ENCODE assay signal across 11 cellular contexts in the genomic region with DNA sequence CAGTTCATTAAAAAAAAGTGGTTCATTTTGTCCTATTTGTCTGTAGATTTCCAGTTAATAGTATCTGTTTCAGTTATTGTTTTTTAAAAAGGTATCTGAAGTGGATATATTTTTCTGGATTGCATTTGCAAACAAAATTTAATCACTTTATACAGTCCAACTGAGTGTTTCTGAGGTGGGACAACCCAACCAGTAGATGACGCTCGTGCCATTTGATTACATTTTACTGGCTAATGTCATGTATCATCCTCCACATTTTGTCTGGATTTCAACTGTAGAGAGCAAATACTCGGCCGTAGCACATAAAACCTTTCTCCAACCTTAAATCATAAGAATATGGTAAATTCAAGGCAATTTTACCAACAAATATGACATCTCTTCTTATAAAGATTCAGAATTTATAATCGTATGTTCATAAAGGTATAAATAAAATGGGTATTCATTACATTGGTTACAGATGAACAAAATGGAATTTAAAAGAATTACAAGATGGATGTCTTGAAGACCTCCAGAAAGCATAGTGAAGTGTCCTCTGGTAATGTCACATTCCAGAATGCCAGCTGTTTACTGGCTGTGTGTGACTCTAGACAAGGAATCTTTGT.
DNase-seq lines count a peak whose midpoint lies in the region; ATAC-seq and TF ChIP-seq lines count a peak whose summit lies in the region.
"Had no signal": no experiment of that assay in that cellular context is flagged by ENCODE, and none has a peak within 500 bp of the region (broad histone marks: within the 10 kb centered on the region; RNA-seq: fewer than 3 reads in every experiment).

No MANE protein-coding gene starts in this region.

- no peaks in the 10 kb centered on the region for H4K20me1 ChIP-seq in Karpas-422 (ENCODE audit: insufficient read depth, low read depth, low read length)

- no peaks in the 10 kb centered on the region for H3K27me3 ChIP-seq in Karpas-422 (ENCODE audit: low read length)
- H3K27me3 ChIP-seq: upper lobe of right lung had no signal

- H2AFZ ChIP-seq in Karpas-422 (ENCODE audit: low read length) = no peak overlapping the region

- H3K4me3 ChIP-seq in Karpas-422 (ENCODE audit: low read length) = no peak overlapping the region
- H3K4me3 ChIP-seq: mucosa of descending colon, upper lobe of right lung had no signal

- H3K4me1 ChIP-seq in Karpas-422 (ENCODE audit: low read length) = no peaks in the 10 kb centered on the region
- H3K4me1 ChIP-seq: upper lobe of right lung had no signal

- H3K79me2 ChIP-seq in Karpas-422 (ENCODE audit: low read length) = no peaks in the 10 kb centered on the region

- ATAC-seq in SK-N-SH treated with all-trans-retinoic acid at 6 μM for 48 hours (peak; percentile 90), HG03521 (IDR thresholded peaks at IDR 0.05; ENCODE audit: unreplicated experiment) (no peak)
- ATAC-seq: mucosa of descending colon, upper lobe of right lung had no signal

- no peaks in the 10 kb centered on the region for H3K9me2 ChIP-seq in Karpas-422 (replicated peaks; ENCODE audit: insufficient read depth, low read length)

- no peak overlapping the region for H3K4me2 ChIP-seq in Karpas-422 (ENCODE audit: low read depth, low read length, poor library complexity, severe bottlenecking)

- no peaks in the 10 kb centered on the region for H3K9me3 ChIP-seq in Karpas-422 (ENCODE audit: low read length)
- H3K9me3 ChIP-seq: mucosa of descending colon, upper lobe of right lung had no signal

- no peak overlapping the region for H3K9ac ChIP-seq in Karpas-422 (ENCODE audit: low read length)

- no peak overlapping the region for H3K27ac ChIP-seq in Karpas-422 (ENCODE audit: low read length)
- H3K27ac ChIP-seq: upper lobe of right lung had no signal

- H3K36me3 ChIP-seq in Karpas-422 (ENCODE audit: insufficient read depth, low read length) = no peaks in the 10 kb centered on the region
- H3K36me3 ChIP-seq: upper lobe of right lung had no signal

- DNase-seq in GM03348 (ENCODE audit: low spot score) = peak; percentile 16
- DNase-seq in Karpas-422 = peak; percentile 70
- peak; percentile 58 for DNase-seq in myocyte (ENCODE audit: low read depth)
- DNase-seq in LoVo (ENCODE audit: low spot score) = no peak
- no peak for DNase-seq in SIG-M5 (lab: John Stamatoyannopoulos, UW)
- DNase-seq: activated gamma-delta T cell, mucosa of descending colon, T-helper 1 cell, upper lobe of right lung had no signal

TF ChIP-seq in SK-N-SH treated with all-trans-retinoic acid at 6 μM for 48 hours, 23 proteins besides CTCF, POLR2A, EP300 and RAD21:
- no peak for TF ChIP-seq PPARA (CRISPR knock-in tag; IDR thresholded peaks at IDR 0.05; ENCODE audit: borderline replicate concordance)
- no peak for TF ChIP-seq ZFP30 (CRISPR knock-in tag; IDR thresholded peaks at IDR 0.05)
- no peak for TF ChIP-seq CSRNP3 (CRISPR knock-in tag; IDR thresholded peaks at IDR 0.05)
- no peak for TF ChIP-seq ZNF8 (CRISPR knock-in tag; IDR thresholded peaks at IDR 0.05)
- no peak for TF ChIP-seq GLIS3 (CRISPR knock-in tag; IDR thresholded peaks at IDR 0.05)
- no peak for TF ChIP-seq ARNTL (CRISPR knock-in tag; IDR thresholded peaks at IDR 0.05; ENCODE audit: borderline replicate concordance, low read depth)
- TF ChIP-seq, protein P1, sequence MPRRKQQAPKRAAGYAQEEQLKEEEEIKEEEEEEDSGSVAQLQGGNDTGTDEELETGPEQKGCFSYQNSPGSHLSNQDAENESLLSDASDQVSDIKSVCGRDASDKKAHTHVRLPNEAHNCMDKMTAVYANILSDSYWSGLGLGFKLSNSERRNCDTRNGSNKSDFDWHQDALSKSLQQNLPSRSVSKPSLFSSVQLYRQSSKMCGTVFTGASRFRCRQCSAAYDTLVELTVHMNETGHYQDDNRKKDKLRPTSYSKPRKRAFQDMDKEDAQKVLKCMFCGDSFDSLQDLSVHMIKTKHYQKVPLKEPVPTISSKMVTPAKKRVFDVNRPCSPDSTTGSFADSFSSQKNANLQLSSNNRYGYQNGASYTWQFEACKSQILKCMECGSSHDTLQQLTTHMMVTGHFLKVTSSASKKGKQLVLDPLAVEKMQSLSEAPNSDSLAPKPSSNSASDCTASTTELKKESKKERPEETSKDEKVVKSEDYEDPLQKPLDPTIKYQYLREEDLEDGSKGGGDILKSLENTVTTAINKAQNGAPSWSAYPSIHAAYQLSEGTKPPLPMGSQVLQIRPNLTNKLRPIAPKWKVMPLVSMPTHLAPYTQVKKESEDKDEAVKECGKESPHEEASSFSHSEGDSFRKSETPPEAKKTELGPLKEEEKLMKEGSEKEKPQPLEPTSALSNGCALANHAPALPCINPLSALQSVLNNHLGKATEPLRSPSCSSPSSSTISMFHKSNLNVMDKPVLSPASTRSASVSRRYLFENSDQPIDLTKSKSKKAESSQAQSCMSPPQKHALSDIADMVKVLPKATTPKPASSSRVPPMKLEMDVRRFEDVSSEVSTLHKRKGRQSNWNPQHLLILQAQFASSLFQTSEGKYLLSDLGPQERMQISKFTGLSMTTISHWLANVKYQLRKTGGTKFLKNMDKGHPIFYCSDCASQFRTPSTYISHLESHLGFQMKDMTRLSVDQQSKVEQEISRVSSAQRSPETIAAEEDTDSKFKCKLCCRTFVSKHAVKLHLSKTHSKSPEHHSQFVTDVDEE (CRISPR knock-in tag; IDR thresholded peaks at IDR 0.05) = no peak
- TF ChIP-seq RARB (CRISPR knock-in tag; IDR thresholded peaks at IDR 0.05) = no peak
- no peak for TF ChIP-seq ZNF70 (CRISPR knock-in tag; IDR thresholded peaks at IDR 0.05)
- no peak for TF ChIP-seq ISL1 (CRISPR knock-in tag; IDR thresholded peaks at IDR 0.05)
- TF ChIP-seq, protein P2, sequence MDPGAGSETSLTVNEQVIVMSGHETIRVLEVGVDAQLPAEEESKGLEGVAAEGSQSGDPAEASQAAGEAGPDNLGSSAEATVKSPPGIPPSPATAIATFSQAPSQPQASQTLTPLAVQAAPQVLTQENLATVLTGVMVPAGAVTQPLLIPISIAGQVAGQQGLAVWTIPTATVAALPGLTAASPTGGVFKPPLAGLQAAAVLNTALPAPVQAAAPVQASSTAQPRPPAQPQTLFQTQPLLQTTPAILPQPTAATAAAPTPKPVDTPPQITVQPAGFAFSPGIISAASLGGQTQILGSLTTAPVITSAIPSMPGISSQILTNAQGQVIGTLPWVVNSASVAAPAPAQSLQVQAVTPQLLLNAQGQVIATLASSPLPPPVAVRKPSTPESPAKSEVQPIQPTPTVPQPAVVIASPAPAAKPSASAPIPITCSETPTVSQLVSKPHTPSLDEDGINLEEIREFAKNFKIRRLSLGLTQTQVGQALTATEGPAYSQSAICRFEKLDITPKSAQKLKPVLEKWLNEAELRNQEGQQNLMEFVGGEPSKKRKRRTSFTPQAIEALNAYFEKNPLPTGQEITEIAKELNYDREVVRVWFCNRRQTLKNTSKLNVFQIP (CRISPR knock-in tag; IDR thresholded peaks at IDR 0.05; ENCODE audit: borderline replicate concordance, low read depth) = no peak
- TF ChIP-seq PATZ1 (CRISPR knock-in tag; IDR thresholded peaks at IDR 0.05; ENCODE audit: borderline replicate concordance) = no peak
- no peak for TF ChIP-seq SNAI2 (CRISPR knock-in tag; IDR thresholded peaks at IDR 0.05)
- TF ChIP-seq ZC3H10 (CRISPR knock-in tag; IDR thresholded peaks at IDR 0.05) = no peak
- no peak for TF ChIP-seq ZFP3 (CRISPR knock-in tag; IDR thresholded peaks at IDR 0.05)
- TF ChIP-seq CREB5 (CRISPR knock-in tag; IDR thresholded peaks at IDR 0.05; ENCODE audit: low read depth) = no peak
- TF ChIP-seq ZNF565 (CRISPR knock-in tag; conservative IDR thresholded peaks at IDR 0.05; ENCODE audit: low read depth) = no peak
- TF ChIP-seq BACH2 (CRISPR knock-in tag; IDR thresholded peaks at IDR 0.05; ENCODE audit: borderline replicate concordance) = no peak

Comparison
In these comparisons a context has a peak if more than half of its experiments do, and no peak if none do; other contexts are left out.
1. DNase-seq: peak in GM03348 (single experiment), Karpas-422 (single experiment) and myocyte (single experiment); none in LoVo (single experiment) and SIG-M5 (single experiment).